12 cellular contexts compared by ENCODE assay signal in the genomic region with DNA sequence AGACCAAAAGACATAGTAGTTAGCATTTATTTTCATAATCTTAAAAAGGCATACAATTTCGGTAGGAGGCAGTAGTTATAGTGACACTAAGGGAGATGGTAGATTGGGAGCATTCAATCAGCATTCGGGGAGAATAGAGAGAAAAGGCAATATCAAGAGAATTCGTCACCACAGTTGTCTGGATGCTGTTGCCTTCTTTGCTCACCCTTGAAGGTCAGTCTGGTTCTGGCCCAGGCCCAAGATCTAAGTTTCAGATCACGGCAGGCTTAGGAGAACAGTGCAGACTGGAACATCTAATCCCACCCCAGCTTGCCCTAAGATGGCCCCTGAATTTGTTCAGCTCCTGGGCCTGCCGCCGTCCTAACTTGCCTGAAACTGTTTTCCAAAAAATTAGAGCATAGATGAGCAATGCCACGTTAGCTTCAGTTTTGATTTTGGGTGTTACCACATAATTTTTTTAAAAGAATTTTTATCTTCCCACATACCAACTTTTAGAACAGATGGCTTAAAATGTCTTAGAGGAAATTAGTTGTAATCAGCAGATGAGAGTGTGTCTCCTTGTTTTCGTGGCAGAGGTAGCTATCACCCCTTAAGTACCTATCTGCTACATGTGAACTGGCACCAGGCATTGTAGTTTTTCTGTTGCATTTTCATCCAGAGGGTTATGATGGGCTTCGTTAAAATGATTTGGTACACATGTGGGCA. TPM values are rescaled to one million over a fixed set of nuclear protein-coding genes. Genes with fewer than 3 reads are reported as not detected.
DNase-seq lines count a peak whose midpoint lies in the region; ATAC-seq and TF ChIP-seq lines count a peak whose summit lies in the region.
"Had no signal": no experiment of that assay in that cellular context is flagged by ENCODE, and none has a peak within 500 bp of the region (broad histone marks: within the 10 kb centered on the region; RNA-seq: fewer than 3 reads in every experiment).

No MANE protein-coding gene starts in this region.

- CTCF ChIA-PET in Caco-2 (lab: Charles Lee) = interaction anchor here (0.6 kb wide), 1 partner anchor 125 kb away, joined by 4 read pairs; no protein-coding TSS in a partner anchor

- H3K27ac Mint-ChIP-seq in brain (peak overlapping the region; percentile 27 to 69 (median 36)), Caco-2 (ENCODE audit: unreplicated experiment) (no peak overlapping the region)
- H3K27ac Mint-ChIP-seq: neural progenitor cell had no signal

- H3K9me3 ChIP-seq in Loucy (ENCODE audit: insufficient read depth, low read depth, low read length) = no peaks in the 10 kb centered on the region
- no peaks in the 10 kb centered on the region for H3K9me3 ChIP-seq in skeletal muscle satellite cell (replicated peaks; ENCODE audit: low read length)
- H3K9me3 ChIP-seq in Caco-2 = no peaks in the 10 kb centered on the region
- H3K9me3 ChIP-seq: vagina had no signal

- TF ChIP-seq CTCF in Loucy (conservative IDR thresholded peaks at IDR 0.05; ENCODE audit: low read length) (no peak), brain (conservative IDR thresholded peaks at IDR 0.05) (no peak), Caco-2 (IDR thresholded peaks at IDR 0.05; ENCODE audit: insufficient read depth in 1 of 2, low read depth in 1 of 2, low read length in 1 of 2, severe bottlenecking in 1 of 2, unreplicated experiment in 1 of 2) (no peak)

- peaks cover 11% of the 10 kb centered on the region; the same call in 1 of the 2 replicates for H3F3A ChIP-seq in Loucy (ENCODE audit: low read depth)

- H3K4me2 ChIP-seq in Loucy (ENCODE audit: low read depth, low read length, poor library complexity, severe bottlenecking) = peak overlapping the region; percentile 40
- H3K4me2 ChIP-seq in skeletal muscle satellite cell (ENCODE audit: low read length) = peak overlapping the region; percentile 8
- H3K4me2 ChIP-seq: neural progenitor cell had no signal

- H3K4me3 ChIP-seq in Loucy (ENCODE audit: low read length, poor library complexity, severe bottlenecking) (no peak overlapping the region), skeletal muscle satellite cell (ENCODE audit: low read length) (no peak overlapping the region), Caco-2 (ENCODE audit: low read depth, low read length) (no peak overlapping the region)
- H3K4me3 ChIP-seq: neural progenitor cell, vagina had no signal

- H3K9me3 Mint-ChIP-seq in brain (no peaks in the 10 kb centered on the region), Caco-2 (ENCODE audit: unreplicated experiment) (no peaks in the 10 kb centered on the region)
- H3K9me3 Mint-ChIP-seq: neural progenitor cell had no signal

- no peak overlapping the region for H3K9ac ChIP-seq in Loucy (ENCODE audit: low read depth, low read length, poor library complexity, severe bottlenecking)
- no peak overlapping the region for H3K9ac ChIP-seq in skeletal muscle satellite cell (ENCODE audit: low read depth, low read length)
- H3K9ac ChIP-seq: neural progenitor cell had no signal

- BruUV-seq in Caco-2 (replicated peaks; lab: Mats Ljungman, UMichigan) = no TSS peak

- H3K4me3 Mint-ChIP-seq in brain = peak overlapping the region in 1 of 5 experiments; percentile 27
- no peak overlapping the region for H3K4me3 Mint-ChIP-seq in Caco-2 (ENCODE audit: unreplicated experiment)
- H3K4me3 Mint-ChIP-seq: neural progenitor cell had no signal

- peaks cover 19% of the 10 kb centered on the region for H3K79me2 ChIP-seq in Loucy (ENCODE audit: insufficient read depth, low read length)

- intact Hi-C loops in Caco-2 (cut with micrococcal nuclease; ENCODE audit: unreplicated experiment) = loop anchor here (10.0 kb wide), 1 partner anchor 115 kb away; no protein-coding TSS in a partner anchor

- no peaks in the 10 kb centered on the region for H4K20me1 ChIP-seq in Loucy (ENCODE audit: insufficient read depth, low read length, poor library complexity, severe bottlenecking)

- H2AFZ ChIP-seq in Loucy (ENCODE audit: low read length) = no peak overlapping the region
- H2AFZ ChIP-seq: neural progenitor cell had no signal

- no peaks in the 10 kb centered on the region for H3K9me2 ChIP-seq in Loucy (replicated peaks; ENCODE audit: low read depth, low read length)

- H3K27me3 ChIP-seq in Loucy (ENCODE audit: insufficient read depth, low read length, poor library complexity, severe bottlenecking) = no peaks in the 10 kb centered on the region
- H3K27me3 ChIP-seq in skeletal muscle satellite cell (ENCODE audit: control insufficient read depth, insufficient read depth, low read length) = no peaks in the 10 kb centered on the region
- no peaks in the 10 kb centered on the region; the same call in 1 of the 2 replicates for H3K27me3 ChIP-seq in Caco-2 (replicated peaks; ENCODE audit: control insufficient read depth, insufficient read depth, low read length)
- H3K27me3 ChIP-seq: neural progenitor cell, vagina had no signal

- ATAC-seq in activated CD4-positive, CD25-positive, alpha-beta regulatory T cell treated with anti-CD3 and anti-CD28 coated beads, Interleukin-2, amount 50 U/mL, for 24 hours = peak; percentile 44 to 53
- ATAC-seq: left colon had no signal

- H3K36me3 ChIP-seq in Loucy (ENCODE audit: insufficient read depth, low read length) = peaks cover 7% of the 10 kb centered on the region; the same call in 1 of the 2 replicates
- H3K36me3 ChIP-seq in skeletal muscle satellite cell (ENCODE audit: insufficient read depth, low read length) = no peaks in the 10 kb centered on the region
- H3K36me3 ChIP-seq in Caco-2 (ENCODE audit: control insufficient read depth, insufficient read depth, low read length) = no peaks in the 10 kb centered on the region
- H3K36me3 ChIP-seq: neural progenitor cell, vagina had no signal

- DNase-seq in activated CD4-positive, CD25-positive, alpha-beta regulatory T cell treated with anti-CD3 and anti-CD28 coated beads, Interleukin-2, amount 50 U/mL, for 72 hours = no peak
- DNase-seq in Caco-2 (no peak), DMS153 (lab: John Stamatoyannopoulos, UW) (no peak), activated gamma-delta T cell (lab: John Stamatoyannopoulos, UW) (no peak)
- DNase-seq: NCI-H226 had no signal

- POLR2A ChIA-PET in Caco-2 (lab: Charles Lee) = no interaction called here

- H3K36me3 Mint-ChIP-seq in brain (no peaks in the 10 kb centered on the region), Caco-2 (ENCODE audit: insufficient read depth, unreplicated experiment) (no peaks in the 10 kb centered on the region)
- H3K36me3 Mint-ChIP-seq: neural progenitor cell had no signal

- peaks cover 40% of the 10 kb centered on the region for H3K4me1 ChIP-seq in Loucy (ENCODE audit: insufficient read depth, low read length, poor library complexity, severe bottlenecking)
- peaks cover 11% of the 10 kb centered on the region for H3K4me1 ChIP-seq in skeletal muscle satellite cell (ENCODE audit: control insufficient read depth, insufficient read depth, low read length)
- H3K4me1 ChIP-seq in Caco-2 = no peaks in the 10 kb centered on the region
- H3K4me1 ChIP-seq: neural progenitor cell, vagina had no signal

- H3K27me3 Mint-ChIP-seq in brain (peaks cover 2% of the 10 kb centered on the region), Caco-2 (ENCODE audit: insufficient read depth, unreplicated experiment) (peaks cover 8% of the 10 kb centered on the region)

- peaks cover 17% of the 10 kb centered on the region for H3K4me1 Mint-ChIP-seq in brain
- H3K4me1 Mint-ChIP-seq in Caco-2 (ENCODE audit: low read depth, unreplicated experiment) = no peaks in the 10 kb centered on the region

RNA-seq across cellular contexts. Expression of a gene that starts 8.3 kb away (rescaled TPM):
- 2.2 TPM for polyA plus RNA-seq in brain (ENCODE audit: insufficient read depth, low read depth, low replicate concordance)
- 10.0 and 16.5 TPM in 2 replicates for total RNA-seq in skeletal muscle satellite cell (2012; rRNA removed)
- 0.29 and 0.46 TPM in 2 replicates for total RNA-seq in Caco-2 (2022)
